In genomic region chr20:61251529-61252393, GRCh38 we compare ENCODE assay signal across 10 cellular contexts. TPM values are rescaled to one million over a fixed set of nuclear protein-coding genes. Genes with fewer than 3 reads are reported as not detected.
DNase-seq lines count a peak whose midpoint lies in the region; ATAC-seq lines count a peak whose summit lies in the region.
"Had no signal": no experiment of that assay in that cellular context is flagged by ENCODE, and none has a peak within 500 bp of the region (broad histone marks: within the 10 kb centered on the region; RNA-seq: fewer than 3 reads in every experiment).

Gene CDH4 (plus strand): TSS chr20:61252261.

- intact Hi-C loops in naive thymus-derived CD4-positive, alpha-beta T cell (cut with micrococcal nuclease): no loop called here

- no peaks in the 10 kb centered on the region for H3K36me3 Mint-ChIP-seq in naive thymus-derived CD4-positive, alpha-beta T cell

- H3K27ac Mint-ChIP-seq in naive thymus-derived CD4-positive, alpha-beta T cell: no peak within 1 kb of the TSS

- H3K9me3 Mint-ChIP-seq in naive thymus-derived CD4-positive, alpha-beta T cell: peaks cover 0 to 1% (median 0%) of the 10 kb centered on the region in 11 donors

- H3K27ac ChIP-seq in ectodermal cell (ENCODE audit: insufficient read depth, low read depth, low read length, poor library complexity, severe bottlenecking): no peak within 1 kb of the TSS
- H3K27ac ChIP-seq in naive thymus-derived CD4-positive, alpha-beta T cell (ENCODE audit: low read depth, low read length): no peak within 1 kb of the TSS

- no peaks in the 10 kb centered on the region for H3K36me3 ChIP-seq in ectodermal cell (ENCODE audit: control insufficient read depth, insufficient read depth, low read length)
- H3K36me3 ChIP-seq in naive thymus-derived CD4-positive, alpha-beta T cell (ENCODE audit: control insufficient read depth in 2 of 3, insufficient read depth in 3 of 3, low read length in 3 of 3): no peaks in the 10 kb centered on the region

- peak within 1 kb of the TSS in 6 of 10 donors; percentile 17 to 75 (median 54) for H3K4me3 Mint-ChIP-seq in naive thymus-derived CD4-positive, alpha-beta T cell

- peaks cover 72% of the 10 kb centered on the region for H3K27me3 ChIP-seq in ectodermal cell (ENCODE audit: control insufficient read depth, insufficient read depth, low read length, poor library complexity, severe bottlenecking)
- no peaks in the 10 kb centered on the region for H3K27me3 ChIP-seq in naive thymus-derived CD4-positive, alpha-beta T cell (ENCODE audit: control insufficient read depth in 2 of 2, insufficient read depth in 2 of 2, low read length in 2 of 2)

- H3K9me3 ChIP-seq in ectodermal cell (ENCODE audit: control insufficient read depth, low read length): no peaks in the 10 kb centered on the region
- no peaks in the 10 kb centered on the region for H3K9me3 ChIP-seq in naive thymus-derived CD4-positive, alpha-beta T cell (ENCODE audit: control insufficient read depth in 2 of 3, low read length in 3 of 3)

- peak within 1 kb of the TSS; percentile 67 for H3K4me3 ChIP-seq in ectodermal cell (ENCODE audit: insufficient read depth, low read depth, low read length)
- H3K4me3 ChIP-seq in naive thymus-derived CD4-positive, alpha-beta T cell (ENCODE audit: low read length): no peak within 1 kb of the TSS

- no peaks in the 10 kb centered on the region for H3K4me1 ChIP-seq in ectodermal cell (ENCODE audit: control insufficient read depth, insufficient read depth, low read length)
- H3K4me1 ChIP-seq in naive thymus-derived CD4-positive, alpha-beta T cell (ENCODE audit: control insufficient read depth in 2 of 2, insufficient read depth in 2 of 2, low read length in 2 of 2): no peaks in the 10 kb centered on the region

- peaks cover 0 to 14% (median 2%) of the 10 kb centered on the region in 7 donors for H3K4me1 Mint-ChIP-seq in naive thymus-derived CD4-positive, alpha-beta T cell

- peaks cover 47 to 69% (median 59%) of the 10 kb centered on the region in 5 donors for H3K27me3 Mint-ChIP-seq in naive thymus-derived CD4-positive, alpha-beta T cell

- DNase-seq in AG20443 (ENCODE audit: low spot score): peak; percentile 47
- DNase-seq in LHCN-M2 (ENCODE audit: low read depth): peak; percentile 2
- no peak for DNase-seq in naive thymus-derived CD4-positive, alpha-beta T cell
- no peak for DNase-seq in T-helper 1 cell
- no peak for DNase-seq in stimulated activated CD4-positive, alpha-beta T cell treated with anti-CD3 and anti-CD28 coated beads, Interleukin-2, amount 100 ng/mL, for 48 hours
- no peak for DNase-seq in GOT3 (lab: John Stamatoyannopoulos, UW)
- DNase-seq: activated naive CD4-positive, alpha-beta T cell treated with anti-CD3 and anti-CD28 coated beads, Interleukin-2, amount 50 U/mL, for 16 hours; NCI-H1694 had no signal

- no peak for ATAC-seq in naive thymus-derived CD4-positive, alpha-beta T cell
- ATAC-seq in GM19324 (IDR thresholded peaks at IDR 0.05; ENCODE audit: low FRiP score, unreplicated experiment): no peak

- CTCF ChIA-PET in naive thymus-derived CD4-positive, alpha-beta T cell (lab: Charles Lee): no interaction called here

- 4 to 5% methylated on average over 78 of the region's 78 CpGs for WGBS in ectodermal cell, 2 experiments

- POLR2A ChIA-PET in naive thymus-derived CD4-positive, alpha-beta T cell (lab: Charles Lee): no interaction called here

RNA-seq across cellular contexts. Expression of gene CDH4, which starts in this region (rescaled TPM):
- total RNA-seq in LHCN-M2 (2014; rRNA removed): 0.98 and 1.3 TPM in 2 replicates
- polyA plus RNA-seq in LHCN-M2 (2012): 2.4 TPM
- polyA plus RNA-seq in ectodermal cell (2013, experiment 1 of 4): 9.3 TPM
- 8.6 TPM for polyA plus RNA-seq in ectodermal cell (2013, experiment 2 of 4)
- 9.8 TPM for polyA plus RNA-seq in ectodermal cell (2013, experiment 3 of 4)
- polyA plus RNA-seq in ectodermal cell (2013, experiment 4 of 4): 10.7 TPM
- under 1 TPM; 0.05 to 0.43 (median 0.12) TPM for total RNA-seq in naive thymus-derived CD4-positive, alpha-beta T cell
- polyA plus RNA-seq in naive thymus-derived CD4-positive, alpha-beta T cell: under 1 TPM in 1 of 2 donors, not detected in 1; 0.15 TPM

Comparison
In these comparisons a context has a peak if more than half of its experiments do, and no peak if none do; other contexts are left out.
1. DNase-seq: peak in AG20443 (single experiment) and LHCN-M2 (single experiment); none in naive thymus-derived CD4-positive, alpha-beta T cell (0 of 9), T-helper 1 cell (0 of 5), stimulated activated CD4-positive, alpha-beta T cell treated with anti-CD3 and anti-CD28 coated beads, Interleukin-2, amount 100 ng/mL, for 48 hours (0 of 2) and GOT3 (single experiment).